In the genomic region with DNA sequence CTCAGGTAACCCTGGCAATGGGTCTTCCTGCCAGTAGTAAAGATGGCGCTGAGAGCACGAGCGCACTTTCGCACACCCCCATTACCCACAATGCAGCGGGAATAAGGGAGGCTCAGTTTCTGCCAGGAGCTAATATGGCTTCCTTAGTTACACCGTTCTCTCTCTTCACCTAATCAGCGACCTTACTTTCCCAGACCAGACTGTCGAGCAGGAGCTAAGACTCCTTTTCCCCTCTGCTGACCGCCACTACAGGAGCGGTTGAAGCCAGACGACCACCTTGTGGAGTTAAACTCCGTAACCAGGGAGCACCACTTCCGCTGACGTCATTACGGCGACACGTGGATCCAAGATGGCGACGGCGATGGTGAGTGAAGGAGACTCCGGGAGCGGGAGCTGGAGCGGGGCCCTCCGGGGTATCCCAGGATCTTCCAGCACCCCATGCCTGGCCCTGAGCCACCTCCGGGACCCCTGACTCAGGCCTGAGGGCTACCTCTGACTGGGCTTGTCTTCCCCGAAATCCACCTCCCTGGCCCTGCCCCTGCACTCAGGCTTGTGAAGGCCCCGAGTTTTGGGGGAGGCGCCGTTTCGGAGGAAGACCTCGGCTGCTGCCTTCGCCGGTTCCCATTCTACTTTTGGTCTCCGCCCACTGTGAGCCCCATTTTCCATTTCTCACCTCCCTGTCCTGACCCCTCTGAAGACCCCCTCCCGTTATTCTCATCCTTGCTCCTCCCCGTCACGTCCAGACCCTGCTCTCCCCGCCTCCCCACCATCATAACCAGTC, we compare ENCODE assay signal across 1 cellular context.
A peak's percentile ranks its signal among the peaks of the same experiment; 100 is the strongest.
TF ChIP-seq lines count a peak whose summit lies in the region.

TM9SF4 (plus strand) TSS at position 323 of the 781 bp plus-strand sequence; CDS start at position 350, 27 bp downstream.

TF ChIP-seq in SK-N-SH, 30 proteins besides CTCF, POLR2A, EP300 and RAD21 (continued from another document):
- TF ChIP-seq USF1 (IDR thresholded peaks at IDR 0.05; ENCODE audit: borderline replicate concordance, low read depth) (peak; percentile 83), TAF1 (IDR thresholded peaks at IDR 0.05; ENCODE audit: borderline replicate concordance, low read depth, low read length) (peak; percentile 95), FOSL2 (IDR thresholded peaks at IDR 0.05; ENCODE audit: borderline replicate concordance, low read depth) (no peak), GATA2 (CRISPR knock-in tag; IDR thresholded peaks at IDR 0.05) (no peak), GABPA (IDR thresholded peaks at IDR 0.05; ENCODE audit: low read depth) (peak; percentile 75), YY1 (IDR thresholded peaks at IDR 0.05; ENCODE audit: low read depth) (peak; percentile 100), FOXJ3 (CRISPR knock-in tag; IDR thresholded peaks at IDR 0.05) (no peak), RCOR1 (IDR thresholded peaks at IDR 0.05; ENCODE audit: low read length) (no peak), RFX5 (IDR thresholded peaks at IDR 0.05; ENCODE audit: low read length) (no peak), EZH2phosphoT487 (IDR thresholded peaks at IDR 0.05; ENCODE audit: borderline replicate concordance, low read depth) (no peak), MXI1 (IDR thresholded peaks at IDR 0.05; ENCODE audit: low read depth, low read length) (peak; percentile 53; the same call in 1 of the 2 replicates), NRF1 (IDR thresholded peaks at IDR 0.05; ENCODE audit: low read depth, low read length) (no peak), ELF1 (IDR thresholded peaks at IDR 0.05) (peak; percentile 87), TEAD4 (IDR thresholded peaks at IDR 0.05; ENCODE audit: borderline replicate concordance, insufficient read depth) (no peak), MEF2A (IDR thresholded peaks at IDR 0.05; ENCODE audit: borderline replicate concordance, low read depth) (no peak), TCF12 (IDR thresholded peaks at IDR 0.05) (no peak), RXRA (IDR thresholded peaks at IDR 0.05; ENCODE audit: borderline replicate concordance, low read depth) (no peak)
- TF ChIP-seq, protein P1, sequence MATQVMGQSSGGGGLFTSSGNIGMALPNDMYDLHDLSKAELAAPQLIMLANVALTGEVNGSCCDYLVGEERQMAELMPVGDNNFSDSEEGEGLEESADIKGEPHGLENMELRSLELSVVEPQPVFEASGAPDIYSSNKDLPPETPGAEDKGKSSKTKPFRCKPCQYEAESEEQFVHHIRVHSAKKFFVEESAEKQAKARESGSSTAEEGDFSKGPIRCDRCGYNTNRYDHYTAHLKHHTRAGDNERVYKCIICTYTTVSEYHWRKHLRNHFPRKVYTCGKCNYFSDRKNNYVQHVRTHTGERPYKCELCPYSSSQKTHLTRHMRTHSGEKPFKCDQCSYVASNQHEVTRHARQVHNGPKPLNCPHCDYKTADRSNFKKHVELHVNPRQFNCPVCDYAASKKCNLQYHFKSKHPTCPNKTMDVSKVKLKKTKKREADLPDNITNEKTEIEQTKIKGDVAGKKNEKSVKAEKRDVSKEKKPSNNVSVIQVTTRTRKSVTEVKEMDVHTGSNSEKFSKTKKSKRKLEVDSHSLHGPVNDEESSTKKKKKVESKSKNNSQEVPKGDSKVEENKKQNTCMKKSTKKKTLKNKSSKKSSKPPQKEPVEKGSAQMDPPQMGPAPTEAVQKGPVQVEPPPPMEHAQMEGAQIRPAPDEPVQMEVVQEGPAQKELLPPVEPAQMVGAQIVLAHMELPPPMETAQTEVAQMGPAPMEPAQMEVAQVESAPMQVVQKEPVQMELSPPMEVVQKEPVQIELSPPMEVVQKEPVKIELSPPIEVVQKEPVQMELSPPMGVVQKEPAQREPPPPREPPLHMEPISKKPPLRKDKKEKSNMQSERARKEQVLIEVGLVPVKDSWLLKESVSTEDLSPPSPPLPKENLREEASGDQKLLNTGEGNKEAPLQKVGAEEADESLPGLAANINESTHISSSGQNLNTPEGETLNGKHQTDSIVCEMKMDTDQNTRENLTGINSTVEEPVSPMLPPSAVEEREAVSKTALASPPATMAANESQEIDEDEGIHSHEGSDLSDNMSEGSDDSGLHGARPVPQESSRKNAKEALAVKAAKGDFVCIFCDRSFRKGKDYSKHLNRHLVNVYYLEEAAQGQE (IDR thresholded peaks at IDR 0.05; ENCODE audit: low read depth, low read length): peak; percentile 51; the same call in 1 of the 2 replicates
- TF ChIP-seq, protein P2, sequence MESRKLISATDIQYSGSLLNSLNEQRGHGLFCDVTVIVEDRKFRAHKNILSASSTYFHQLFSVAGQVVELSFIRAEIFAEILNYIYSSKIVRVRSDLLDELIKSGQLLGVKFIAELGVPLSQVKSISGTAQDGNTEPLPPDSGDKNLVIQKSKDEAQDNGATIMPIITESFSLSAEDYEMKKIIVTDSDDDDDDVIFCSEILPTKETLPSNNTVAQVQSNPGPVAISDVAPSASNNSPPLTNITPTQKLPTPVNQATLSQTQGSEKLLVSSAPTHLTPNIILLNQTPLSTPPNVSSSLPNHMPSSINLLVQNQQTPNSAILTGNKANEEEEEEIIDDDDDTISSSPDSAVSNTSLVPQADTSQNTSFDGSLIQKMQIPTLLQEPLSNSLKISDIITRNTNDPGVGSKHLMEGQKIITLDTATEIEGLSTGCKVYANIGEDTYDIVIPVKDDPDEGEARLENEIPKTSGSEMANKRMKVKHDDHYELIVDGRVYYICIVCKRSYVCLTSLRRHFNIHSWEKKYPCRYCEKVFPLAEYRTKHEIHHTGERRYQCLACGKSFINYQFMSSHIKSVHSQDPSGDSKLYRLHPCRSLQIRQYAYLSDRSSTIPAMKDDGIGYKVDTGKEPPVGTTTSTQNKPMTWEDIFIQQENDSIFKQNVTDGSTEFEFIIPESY (IDR thresholded peaks at IDR 0.05; ENCODE audit: borderline replicate concordance, low read depth): no peak
